In the genomic region with DNA sequence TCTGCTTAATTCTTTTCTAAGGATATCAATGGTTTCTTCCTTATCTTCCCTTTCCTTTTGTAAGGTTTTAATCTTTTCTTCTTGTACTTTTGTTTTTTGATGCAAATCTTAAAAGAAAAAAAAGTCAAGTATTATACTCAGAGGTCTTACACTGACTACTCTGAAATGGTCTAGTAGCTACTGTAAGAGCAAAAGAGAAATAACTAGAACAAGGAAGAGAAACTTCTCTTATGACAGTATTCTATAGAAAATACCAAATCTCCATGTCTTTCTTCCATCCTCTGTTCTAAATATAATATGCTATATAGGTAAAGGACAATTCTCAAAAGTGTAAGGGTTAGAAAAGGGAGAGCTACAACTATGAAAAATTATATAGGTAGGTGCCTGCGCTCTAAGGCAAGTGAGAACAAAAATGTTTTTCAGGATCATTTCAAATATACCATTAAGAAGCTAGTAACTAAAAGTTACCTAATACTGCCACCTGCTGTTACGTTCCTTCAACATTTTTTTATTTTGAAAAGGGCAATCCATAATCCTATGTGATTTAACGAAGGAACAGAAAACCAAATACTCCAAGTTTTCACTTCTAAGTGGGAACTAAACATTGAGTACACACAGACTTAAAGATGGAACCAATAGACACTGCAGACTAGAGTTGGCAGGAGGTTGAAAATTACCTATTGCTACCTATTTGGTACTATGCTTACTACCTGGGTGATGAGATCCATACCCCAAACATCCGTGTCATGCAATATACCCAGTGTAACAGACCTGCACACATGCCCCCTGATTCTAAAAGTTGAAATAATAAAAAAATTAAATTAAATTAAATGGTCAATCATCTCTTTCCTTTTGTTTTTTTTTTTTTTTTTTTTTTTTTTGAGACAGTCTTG, we compare ENCODE assay signal across 10 cellular contexts. TPM values are rescaled to one million over a fixed set of nuclear protein-coding genes. Genes with fewer than 3 reads are reported as not detected.
DNase-seq lines count a peak whose midpoint lies in the region; ATAC-seq and TF ChIP-seq lines count a peak whose summit lies in the region.
"Had no signal": no experiment of that assay in that cellular context is flagged by ENCODE, and none has a peak within 500 bp of the region (broad histone marks: within the 10 kb centered on the region; RNA-seq: fewer than 3 reads in every experiment).

No MANE protein-coding gene starts in this region.

- peaks cover 58% of the 10 kb centered on the region; the same call in 1 of the 2 replicates for H3K36me3 ChIP-seq in Loucy (ENCODE audit: insufficient read depth, low read length)
- no peaks in the 10 kb centered on the region for H3K36me3 ChIP-seq in esophagus squamous epithelium
- peaks cover 28% of the 10 kb centered on the region for H3K36me3 ChIP-seq in neural progenitor cell

- no peaks in the 10 kb centered on the region for H3K9me3 ChIP-seq in Loucy (ENCODE audit: insufficient read depth, low read depth, low read length)
- H3K9me3 ChIP-seq in esophagus squamous epithelium = no peaks in the 10 kb centered on the region
- no peaks in the 10 kb centered on the region for H3K9me3 ChIP-seq in neural progenitor cell (ENCODE audit: low read depth)
- H3K9me3 ChIP-seq: HAP-1 had no signal

- no peaks in the 10 kb centered on the region for H3K9me3 Mint-ChIP-seq in neural progenitor cell
- H3K9me3 Mint-ChIP-seq: stimulated activated naive CD8-positive, alpha-beta T cell treated with anti-CD3 and anti-CD28 coated beads, Interleukin-15, Interleukin-2, amounts not matched to agents 100 ng/mL and 50 ng/mL, for 24 hours had no signal

- H3K27ac Mint-ChIP-seq in neural progenitor cell = no peak overlapping the region
- H3K27ac Mint-ChIP-seq: stimulated activated naive CD8-positive, alpha-beta T cell treated with anti-CD3 and anti-CD28 coated beads, Interleukin-15, Interleukin-2, amounts not matched to agents 100 ng/mL and 50 ng/mL, for 24 hours had no signal

- no peaks in the 10 kb centered on the region for H3K27me3 Mint-ChIP-seq in neural progenitor cell (ENCODE audit: insufficient read depth, low read depth)
- H3K27me3 Mint-ChIP-seq: stimulated activated naive CD8-positive, alpha-beta T cell treated with anti-CD3 and anti-CD28 coated beads, Interleukin-15, Interleukin-2, amounts not matched to agents 100 ng/mL and 50 ng/mL, for 24 hours had no signal

- H2AFZ ChIP-seq in Loucy (ENCODE audit: low read length) = no peak overlapping the region
- H2AFZ ChIP-seq in neural progenitor cell (replicated peaks) = no peak overlapping the region

- H3K4me1 Mint-ChIP-seq in neural progenitor cell = no peaks in the 10 kb centered on the region

- no peak overlapping the region for H3K4me2 ChIP-seq in Loucy (ENCODE audit: low read depth, low read length, poor library complexity, severe bottlenecking)
- no peak overlapping the region for H3K4me2 ChIP-seq in neural progenitor cell

- no peak overlapping the region for H3K27ac ChIP-seq in esophagus squamous epithelium
- H3K27ac ChIP-seq in neural progenitor cell = no peak overlapping the region

- no peak for TF ChIP-seq POLR2A in esophagus squamous epithelium (IDR thresholded peaks at IDR 0.05)

- no peaks in the 10 kb centered on the region for H3F3A ChIP-seq in Loucy (ENCODE audit: low read depth)
- no peaks in the 10 kb centered on the region for H3F3A ChIP-seq in neural progenitor cell (ENCODE audit: low read depth)

- peak; percentile 53 for ATAC-seq in GM18867 (IDR thresholded peaks at IDR 0.05; ENCODE audit: unreplicated experiment)

- H3K27me3 ChIP-seq in Loucy (ENCODE audit: insufficient read depth, low read length, poor library complexity, severe bottlenecking) = no peaks in the 10 kb centered on the region
- H3K27me3 ChIP-seq in esophagus squamous epithelium = no peaks in the 10 kb centered on the region
- H3K27me3 ChIP-seq in neural progenitor cell = no peaks in the 10 kb centered on the region

- no peaks in the 10 kb centered on the region for H3K9me2 ChIP-seq in Loucy (replicated peaks; ENCODE audit: low read depth, low read length)

- no peak overlapping the region for H3K4me3 Mint-ChIP-seq in neural progenitor cell
- H3K4me3 Mint-ChIP-seq: stimulated activated naive CD8-positive, alpha-beta T cell treated with anti-CD3 and anti-CD28 coated beads, Interleukin-15, Interleukin-2, amounts not matched to agents 100 ng/mL and 50 ng/mL, for 24 hours had no signal

- TF ChIP-seq CTCF in Loucy (conservative IDR thresholded peaks at IDR 0.05; ENCODE audit: low read length) (peak; percentile 80), esophagus squamous epithelium (IDR thresholded peaks at IDR 0.05) (peak in 5 of 6 experiments; percentile 44 to 63 (median 52)), neural progenitor cell (IDR thresholded peaks at IDR 0.05) (peak; percentile 69)

- H4K20me1 ChIP-seq in Loucy (ENCODE audit: insufficient read depth, low read length, poor library complexity, severe bottlenecking) (no peaks in the 10 kb centered on the region), neural progenitor cell (ENCODE audit: low read depth) (no peaks in the 10 kb centered on the region)

- 38 to 49% methylated on average over 4 of the region's 4 CpGs for WGBS in esophagus squamous epithelium, 2 donors

- DNase-seq in Ammon's horn (ENCODE audit: low spot score) (peak; percentile 56), SIG-M5 treated with dmso at 0.1 percent for 504 hours (lab: John Stamatoyannopoulos, UW; ENCODE audit: unreplicated experiment) (peak; percentile 63), esophagus squamous epithelium (lab: John Stamatoyannopoulos, UW) (no peak), neural progenitor cell (ENCODE audit: low spot score) (peak; percentile 60), SHP77 treated with DMSO at 0.1 percent for 48 hours (lab: John Stamatoyannopoulos, UW) (no peak), OCI-M2 (lab: John Stamatoyannopoulos, UW; ENCODE audit: unreplicated experiment) (no peak)

- H3K4me1 ChIP-seq in Loucy (ENCODE audit: insufficient read depth, low read length, poor library complexity, severe bottlenecking) (no peaks in the 10 kb centered on the region), esophagus squamous epithelium (no peaks in the 10 kb centered on the region), neural progenitor cell (peaks cover 3% of the 10 kb centered on the region)

- no peaks in the 10 kb centered on the region for H3K79me2 ChIP-seq in Loucy (ENCODE audit: insufficient read depth, low read length)
- H3K79me2 ChIP-seq in neural progenitor cell (ENCODE audit: low read depth) = no peaks in the 10 kb centered on the region

- no peak overlapping the region for H3K9ac ChIP-seq in Loucy (ENCODE audit: low read depth, low read length, poor library complexity, severe bottlenecking)
- H3K9ac ChIP-seq in neural progenitor cell = no peak overlapping the region

- H3K36me3 Mint-ChIP-seq in neural progenitor cell = peaks cover 12% of the 10 kb centered on the region

- no peak overlapping the region for H3K4me3 ChIP-seq in Loucy (ENCODE audit: low read length, poor library complexity, severe bottlenecking)
- H3K4me3 ChIP-seq in esophagus squamous epithelium = no peak overlapping the region
- H3K4me3 ChIP-seq in neural progenitor cell = no peak overlapping the region
- H3K4me3 ChIP-seq: HAP-1 had no signal

- intact Hi-C loops in esophagus squamous epithelium (cut with DNase I) = no loop called here

RNA-seq across cellular contexts. Expression of a gene that starts 36.7 kb away (rescaled TPM):
- total RNA-seq in esophagus squamous epithelium = 10 to 100 TPM in 1 of 4 donors, 1 to 10 TPM in 3; 1.5 to 11.5 (median 7.2) TPM
- total RNA-seq in neural progenitor cell (ENCODE audit: low replicate concordance) = 44.4 and 66.5 TPM in 2 replicates

RNA-seq across cellular contexts. Expression of a gene that starts 37.0 kb away (rescaled TPM):
- 1 to 10 TPM in 3 of 4 donors, under 1 TPM in 1; 0.83 to 5.0 (median 2.8) TPM for total RNA-seq in esophagus squamous epithelium
- total RNA-seq in neural progenitor cell (ENCODE audit: low replicate concordance) = 52.3 and 89.0 TPM in 2 replicates

RNA-seq across cellular contexts. Expression of a gene that starts 42.1 kb away (rescaled TPM):
- total RNA-seq in esophagus squamous epithelium (under 1 TPM in 1 of 4 donors, not detected in 3; under 0.01 TPM), neural progenitor cell (ENCODE audit: low replicate concordance) (0.12 TPM in 1 of 2 replicates, not detected in the other)

Comparison
In these comparisons a context has a peak if more than half of its experiments do, and no peak if none do; other contexts are left out.
1. DNase-seq: peak in Ammon's horn (single experiment), SIG-M5 treated with dmso at 0.1 percent for 504 hours (single experiment) and neural progenitor cell (single experiment); none in esophagus squamous epithelium (single experiment), SHP77 treated with DMSO at 0.1 percent for 48 hours (single experiment) and OCI-M2 (single experiment).
2. Peak in every context shown above with its lines, with median percentiles within 50 percentile points of each other: CTCF ChIP-seq.